ENCODE assay signal across 25 cellular contexts in the genomic region with DNA sequence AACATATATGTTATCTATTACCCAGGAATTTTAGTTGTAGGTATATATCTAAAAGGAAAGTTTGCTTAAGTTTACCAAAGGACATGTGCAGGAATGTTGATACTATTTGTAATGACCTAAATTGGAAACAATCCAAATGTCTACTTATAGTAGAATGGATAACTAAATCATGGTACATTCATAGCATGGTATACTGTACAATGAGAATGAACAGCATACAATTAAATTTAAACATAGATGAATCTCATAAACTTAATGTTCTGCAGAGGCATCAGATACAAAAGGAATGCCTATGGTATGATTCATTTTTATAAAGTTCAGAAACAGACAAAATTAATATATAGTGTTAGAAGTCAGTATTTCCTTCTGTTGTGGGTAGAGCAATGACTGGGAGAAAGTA.
DNase-seq lines count a peak whose midpoint lies in the region; FAIRE-seq and TF ChIP-seq lines count a peak whose summit lies in the region.
"Had no signal": no experiment of that assay in that cellular context is flagged by ENCODE, and none has a peak within 500 bp of the region (broad histone marks: within the 10 kb centered on the region; RNA-seq: fewer than 3 reads in every experiment).

No MANE protein-coding gene starts in this region.

- H3K9ac ChIP-seq in mammary epithelial cell (ENCODE audit: insufficient read depth, low read length) (no peak overlapping the region), astrocyte (ENCODE audit: low read length) (no peak overlapping the region), mesendoderm (ENCODE audit: low read length) (no peak overlapping the region)
- H3K9ac ChIP-seq: BLaER1 had no signal

- no peak overlapping the region for H3K27ac ChIP-seq in mammary epithelial cell (ENCODE audit: insufficient read depth, low read depth, low read length)
- no peak overlapping the region for H3K27ac ChIP-seq in astrocyte (ENCODE audit: low read depth, low read length)
- H3K27ac ChIP-seq in mesendoderm (ENCODE audit: low read depth, low read length): no peak overlapping the region
- H3K27ac ChIP-seq: 22Rv1, BLaER1, Peyer's patch had no signal

- H4K5ac ChIP-seq in mesendoderm (ENCODE audit: low read length): no peak overlapping the region

- no peak overlapping the region for H3K4me3 Mint-ChIP-seq in MCF 10A (ENCODE audit: unreplicated experiment)
- no peak overlapping the region for H3K4me3 Mint-ChIP-seq in astrocyte (ENCODE audit: unreplicated experiment)
- H3K4me3 Mint-ChIP-seq: CD4-positive, alpha-beta T cell had no signal

- CTCF ChIA-PET in mammary epithelial cell (lab: Charles Lee; ENCODE audit: low non-redundant PET) (no interaction called here), MCF 10A (lab: Yijun Ruan, JAX) (interaction anchor here (0.5 kb wide), 2 partner anchors 146 to 148 kb away, joined by 3 to 4 read pairs; no protein-coding TSS in a partner anchor)

- H3K9me3 ChIP-seq in mammary epithelial cell (replicated peaks; ENCODE audit: insufficient read depth, low read length) (no peaks in the 10 kb centered on the region), astrocyte (ENCODE audit: insufficient read depth, low read depth, low read length) (no peaks in the 10 kb centered on the region)
- H3K9me3 ChIP-seq: BLaER1, Peyer's patch had no signal

- H3K56ac ChIP-seq in mesendoderm (ENCODE audit: low read length): no peak overlapping the region

- H3K27me3 Mint-ChIP-seq in MCF 10A (ENCODE audit: insufficient read depth, unreplicated experiment): no peaks in the 10 kb centered on the region
- H3K27me3 Mint-ChIP-seq in astrocyte (ENCODE audit: low read depth, unreplicated experiment): no peaks in the 10 kb centered on the region
- H3K27me3 Mint-ChIP-seq: CD4-positive, alpha-beta T cell had no signal

- H3K23ac ChIP-seq in mesendoderm (ENCODE audit: low read length): no peak overlapping the region

- TF ChIP-seq CTCF in mammary epithelial cell (conservative IDR thresholded peaks at IDR 0.05 in 1 of 2, IDR thresholded peaks at IDR 0.05 in 1 of 2; ENCODE audit: extremely low read depth in 1 of 2, insufficient read depth in 1 of 2, low read depth in 1 of 2, low read length in 2 of 2) (no peak), MCF 10A (IDR thresholded peaks at IDR 0.05; ENCODE audit: unreplicated experiment) (no peak), astrocyte (IDR thresholded peaks at IDR 0.05; ENCODE audit: insufficient read depth, low read depth, low read length) (no peak), fibroblast of the aortic adventitia (IDR thresholded peaks at IDR 0.05; ENCODE audit: insufficient read depth, low read length) (no peak)

- H2AFZ ChIP-seq in mammary epithelial cell (ENCODE audit: low read depth, low read length): no peak overlapping the region
- no peak overlapping the region for H2AFZ ChIP-seq in astrocyte (ENCODE audit: low read depth, low read length)

- no peak overlapping the region for H2BK5ac ChIP-seq in mesendoderm (ENCODE audit: low read length)

- H3K27me3 ChIP-seq in mammary epithelial cell (ENCODE audit: insufficient read depth, low read length) (no peaks in the 10 kb centered on the region), astrocyte (ENCODE audit: insufficient read depth, low read length) (no peaks in the 10 kb centered on the region), mesendoderm (ENCODE audit: insufficient read depth, low read length, poor library complexity) (no peaks in the 10 kb centered on the region)
- H3K27me3 ChIP-seq: BLaER1, Peyer's patch had no signal

- H2AK5ac ChIP-seq in mesendoderm (ENCODE audit: low read length): no peak overlapping the region

- H3K27ac Mint-ChIP-seq in MCF 10A (ENCODE audit: low read depth, unreplicated experiment) (no peak overlapping the region), astrocyte (ENCODE audit: unreplicated experiment) (no peak overlapping the region)
- H3K27ac Mint-ChIP-seq: CD4-positive, alpha-beta T cell had no signal

- H3K4me1 ChIP-seq in mammary epithelial cell (ENCODE audit: insufficient read depth, low read length) (peaks cover 31% of the 10 kb centered on the region), astrocyte (ENCODE audit: insufficient read depth, low read length) (peaks cover 3% of the 10 kb centered on the region), mesendoderm (ENCODE audit: control insufficient read depth, low read depth, low read length) (no peaks in the 10 kb centered on the region)
- H3K4me1 ChIP-seq: BLaER1, Peyer's patch had no signal

- in situ Hi-C loops in mammary epithelial cell (cut with MboI; ENCODE audit: low sequenced_read_pairs in 2 of 2): no loop called here

- DNase-seq in mammary epithelial cell (no peak), MCF 10A (ENCODE audit: unreplicated experiment) (no peak), astrocyte (ENCODE audit: low read depth) (peak; percentile 25), fibroblast of the aortic adventitia (ENCODE audit: low read depth) (peak; percentile 12), NCI-H774 (lab: John Stamatoyannopoulos, UW) (no peak), mesendoderm (no peak)
- DNase-seq in activated CD4-positive, CD25-positive, alpha-beta regulatory T cell (lab: John Stamatoyannopoulos, UW): no peak
- DNase-seq in central memory CD4-positive, alpha-beta T cell: no peak
- DNase-seq: ACHN; CD4-positive, alpha-beta T cell; COR-L47; DMS 273 treated with DMSO at 0.1 percent for 48 hours; DMS79 treated with DMSO at 0.1 percent for 48 hours; KG1; NCI-H1092 treated with DMSO at 0.1 percent for 48 hours; NCI-H1436 treated with DMSO at 0.1 percent for 48 hours; NCI-H1930; NCI-H510A treated with DMSO at 0.1 percent for 48 hours; NCI-H748 treated with DMSO at 0.1 percent for 48 hours; NK-92 treated with Interleukin-12 subunit alpha and Interleukin-12 subunit beta, amount 100 ng/mL, for 24 hours; Peyer's patch; SW 1271 had no signal

- intact Hi-C loops in mammary epithelial cell (cut with micrococcal nuclease): no loop called here
- intact Hi-C loops in MCF 10A (cut with micrococcal nuclease): no loop called here

- dilution Hi-C loops in mammary epithelial cell (cut with HindIII; ENCODE audit: low sequenced_read_pairs): no loop called here

- no TSS peak for BruUV-seq in mammary epithelial cell (replicated peaks; lab: Mats Ljungman, UMichigan)
- BruUV-seq in MCF 10A (replicated peaks; lab: Mats Ljungman, UMichigan): no TSS peak

- H3K36me3 ChIP-seq in mammary epithelial cell (ENCODE audit: insufficient read depth, low read length) (no peaks in the 10 kb centered on the region), astrocyte (ENCODE audit: insufficient read depth, low read length) (no peaks in the 10 kb centered on the region), mesendoderm (ENCODE audit: control insufficient read depth, insufficient read depth, low read length) (no peaks in the 10 kb centered on the region)
- H3K36me3 ChIP-seq: BLaER1, Peyer's patch had no signal

- H3K79me2 ChIP-seq in mammary epithelial cell (ENCODE audit: insufficient read depth, low read length) (peaks cover 54% of the 10 kb centered on the region), astrocyte (ENCODE audit: insufficient read depth, low read length) (no peaks in the 10 kb centered on the region), mesendoderm (ENCODE audit: control insufficient read depth, insufficient read depth, low read length) (no peaks in the 10 kb centered on the region)

- no peaks in the 10 kb centered on the region for H3K79me1 ChIP-seq in mesendoderm (ENCODE audit: low read length)

- no peak overlapping the region for H2BK120ac ChIP-seq in mesendoderm (ENCODE audit: low read depth, low read length)

- peaks cover 13% of the 10 kb centered on the region for H3K4me1 Mint-ChIP-seq in MCF 10A (ENCODE audit: insufficient read depth, unreplicated experiment)
- H3K4me1 Mint-ChIP-seq in astrocyte (ENCODE audit: low read depth, unreplicated experiment): peaks cover 7% of the 10 kb centered on the region

- H4K20me1 ChIP-seq in mammary epithelial cell (ENCODE audit: insufficient read depth, low read length): no peaks in the 10 kb centered on the region
- no peaks in the 10 kb centered on the region for H4K20me1 ChIP-seq in astrocyte (ENCODE audit: insufficient read depth, low read length)
- H4K20me1 ChIP-seq: BLaER1 had no signal

- no peak overlapping the region for H3K4ac ChIP-seq in mesendoderm (ENCODE audit: low read depth, low read length)

- H3K4me3 ChIP-seq in mammary epithelial cell (replicated peaks in 1 of 3; ENCODE audit: insufficient read depth in 1 of 3, low read depth in 2 of 3, low read length in 3 of 3): no peak overlapping the region
- H3K4me3 ChIP-seq in astrocyte (ENCODE audit: insufficient read depth, low read depth, low read length): no peak overlapping the region
- no peak overlapping the region for H3K4me3 ChIP-seq in fibroblast of the aortic adventitia (ENCODE audit: low read depth, low read length)
- no peak overlapping the region for H3K4me3 ChIP-seq in mesendoderm (ENCODE audit: low read length)
- H3K4me3 ChIP-seq: BLaER1, Peyer's patch had no signal

- POLR2A ChIA-PET in MCF 10A (lab: Yijun Ruan, JAX): interaction anchor here (0.7 to 2.1 kb wide), 2 partner anchors 19 to 284 kb away, joined by 3 to 4 read pairs; no protein-coding TSS in a partner anchor

- H2BK15ac ChIP-seq in mesendoderm (replicated peaks; ENCODE audit: low read depth): no peak overlapping the region

- H3K4me2 ChIP-seq in mammary epithelial cell (ENCODE audit: insufficient read depth, low read depth, low read length) (peak overlapping the region; percentile 46), astrocyte (ENCODE audit: low read length) (no peak overlapping the region), mesendoderm (ENCODE audit: low read length) (no peak overlapping the region)
- H3K4me2 ChIP-seq: BLaER1 had no signal

- H3K9me3 Mint-ChIP-seq in MCF 10A (ENCODE audit: unreplicated experiment) (no peaks in the 10 kb centered on the region), astrocyte (ENCODE audit: unreplicated experiment) (no peaks in the 10 kb centered on the region)
- H3K9me3 Mint-ChIP-seq: CD4-positive, alpha-beta T cell had no signal

- no peak overlapping the region for H3K18ac ChIP-seq in mesendoderm (ENCODE audit: low read length)

- FAIRE-seq in astrocyte (lab: Jason Lieb, UNC): peak; percentile 29
- FAIRE-seq: HepG2 had no signal

- no peak overlapping the region for H4K8ac ChIP-seq in mesendoderm (ENCODE audit: low read depth, low read length)

- H3K36me3 Mint-ChIP-seq in MCF 10A (ENCODE audit: insufficient read depth, unreplicated experiment) (peaks cover 5% of the 10 kb centered on the region), astrocyte (ENCODE audit: low read depth, unreplicated experiment) (no peaks in the 10 kb centered on the region)

Comparison
In these comparisons a context has a peak if more than half of its experiments do, and no peak if none do; other contexts are left out.
1. DNase-seq: peak in astrocyte (single experiment) and fibroblast of the aortic adventitia (single experiment); none in mammary epithelial cell (single experiment), MCF 10A (single experiment), activated CD4-positive, CD25-positive, alpha-beta regulatory T cell (0 of 4), NCI-H774 (single experiment), mesendoderm (single experiment) and central memory CD4-positive, alpha-beta T cell (single experiment).